ENCODE assay signal across 15 cellular contexts in genomic region chr4:98946359-98946758, GRCh38. TPM values are rescaled to one million over a fixed set of nuclear protein-coding genes. Genes with fewer than 3 reads are reported as not detected.
DNase-seq lines count a peak whose midpoint lies in the region; ATAC-seq and TF ChIP-seq lines count a peak whose summit lies in the region.
"Had no signal": no experiment of that assay in that cellular context is flagged by ENCODE, and none has a peak within 500 bp of the region (broad histone marks: within the 10 kb centered on the region; RNA-seq: fewer than 3 reads in every experiment).

No MANE protein-coding gene starts in this region.

- POLR2A ChIA-PET in PC-3 (lab: Charles Lee; ENCODE audit: unreplicated experiment): interaction anchor here (0.7 kb wide), 2 partner anchors 29 to 917 kb away, joined by 3 to 5 read pairs; no protein-coding TSS in a partner anchor

- H4K20me1 ChIP-seq in GM23248 (ENCODE audit: insufficient read depth) (no peaks in the 10 kb centered on the region), PC-3 (ENCODE audit: low read length) (no peaks in the 10 kb centered on the region), smooth muscle cell (ENCODE audit: low read depth) (no peaks in the 10 kb centered on the region)

- TF ChIP-seq POLR2A in vagina (IDR thresholded peaks at IDR 0.05): no peak

- H3F3A ChIP-seq in GM23248 (ENCODE audit: insufficient read depth) (0 out of 2 replicates have a peak, but pooled peaks cover 5% of the 10 kb centered on the region), PC-3 (ENCODE audit: low read length, unreplicated experiment) (no peaks in the 10 kb centered on the region), smooth muscle cell (ENCODE audit: low read depth) (no peaks in the 10 kb centered on the region)

- TF ChIP-seq CTCF in PC-3 (conservative IDR thresholded peaks at IDR 0.05; ENCODE audit: low read depth, low read length): no peak
- no peak for TF ChIP-seq CTCF in epithelial cell of esophagus (IDR thresholded peaks at IDR 0.05; ENCODE audit: insufficient read depth, low read depth, low read length, missing control alignments)
- no peak for TF ChIP-seq CTCF in smooth muscle cell (IDR thresholded peaks at IDR 0.05; ENCODE audit: borderline replicate concordance, insufficient read depth, poor library complexity, severe bottlenecking)
- no peak for TF ChIP-seq CTCF in vagina (IDR thresholded peaks at IDR 0.05)

- H3K4me1 ChIP-seq in GM23248 (ENCODE audit: insufficient read depth): no peaks in the 10 kb centered on the region
- H3K4me1 ChIP-seq in PC-3 (ENCODE audit: insufficient read depth, low read length): peaks cover 14% of the 10 kb centered on the region
- no peaks in the 10 kb centered on the region for H3K4me1 ChIP-seq in smooth muscle cell (ENCODE audit: low read depth)
- H3K4me1 ChIP-seq in vagina: no peaks in the 10 kb centered on the region
- H3K4me1 ChIP-seq: BE2C, HAP-1, Peyer's patch had no signal

- H3K36me3 ChIP-seq in GM23248 (ENCODE audit: low read depth): no peaks in the 10 kb centered on the region
- H3K36me3 ChIP-seq in PC-3 (ENCODE audit: low read depth, low read length): no peaks in the 10 kb centered on the region
- H3K36me3 ChIP-seq in smooth muscle cell (ENCODE audit: low read depth): no peaks in the 10 kb centered on the region
- no peaks in the 10 kb centered on the region for H3K36me3 ChIP-seq in vagina
- H3K36me3 ChIP-seq: BE2C, HAP-1, Peyer's patch had no signal

- in situ Hi-C loops in GM23248 (cut with MboI): no loop called here

- H3K27me3 ChIP-seq in GM23248 (replicated peaks; ENCODE audit: insufficient read depth) (no peaks in the 10 kb centered on the region), PC-3 (ENCODE audit: low read length) (no peaks in the 10 kb centered on the region), smooth muscle cell (ENCODE audit: low read depth) (no peaks in the 10 kb centered on the region), vagina (no peaks in the 10 kb centered on the region)
- H3K27me3 ChIP-seq: BE2C, Peyer's patch had no signal

- no peak overlapping the region for H3K27ac ChIP-seq in GM23248
- H3K27ac ChIP-seq in PC-3 (ENCODE audit: low read length): no peak overlapping the region
- no peak overlapping the region for H3K27ac ChIP-seq in smooth muscle cell (ENCODE audit: low read depth)
- no peak overlapping the region for H3K27ac ChIP-seq in vagina
- H3K27ac ChIP-seq: Peyer's patch had no signal

- H3K9ac ChIP-seq in GM23248 (no peak overlapping the region), PC-3 (ENCODE audit: low read length) (no peak overlapping the region), smooth muscle cell (ENCODE audit: low read depth) (no peak overlapping the region)

- peak; percentile 13 for DNase-seq in GM23248
- peak; percentile 56 for DNase-seq in PC-3
- peak; percentile 35 for DNase-seq in epithelial cell of esophagus (ENCODE audit: low read depth)
- DNase-seq in smooth muscle cell (lab: John Stamatoyannopoulos, UW; ENCODE audit: unreplicated experiment): no peak
- no peak for DNase-seq in activated gamma-delta T cell treated with Interleukin-2 at 50 U/mL for 16 hours
- no peak for DNase-seq in vagina (ENCODE audit: extremely low spot score in 2 of 2)
- DNase-seq: BE2C; CD4-positive, alpha-beta memory T cell; DND-41; NCI-H1048; Peyer's patch; Right ventricle myocardium superior had no signal

- H3K4me2 ChIP-seq in GM23248 (ENCODE audit: unreplicated experiment) (no peak overlapping the region), PC-3 (ENCODE audit: low read length) (peak overlapping the region; percentile 6; the same call in 1 of the 2 replicates), smooth muscle cell (no peak overlapping the region)

- BruUV-seq in PC-3 (replicated peaks; lab: Mats Ljungman, UMichigan): no TSS peak

- no peaks in the 10 kb centered on the region for H3K79me2 ChIP-seq in GM23248 (ENCODE audit: insufficient read depth)
- H3K79me2 ChIP-seq in PC-3 (ENCODE audit: low read length): no peaks in the 10 kb centered on the region
- H3K79me2 ChIP-seq in smooth muscle cell (ENCODE audit: low read depth): no peaks in the 10 kb centered on the region

- ATAC-seq in PC-3 (peak; percentile 90), HG03469 (IDR thresholded peaks at IDR 0.05; ENCODE audit: unreplicated experiment) (no peak)
- ATAC-seq: SK-N-SH treated with all-trans-retinoic acid at 6 μM for 48 hours had no signal

- H3K9me3 ChIP-seq in GM23248 (ENCODE audit: low read depth): no peaks in the 10 kb centered on the region
- H3K9me3 ChIP-seq in PC-3 (ENCODE audit: low read length): no peaks in the 10 kb centered on the region
- no peaks in the 10 kb centered on the region for H3K9me3 ChIP-seq in smooth muscle cell (replicated peaks; ENCODE audit: low read depth)
- H3K9me3 ChIP-seq in vagina: no peaks in the 10 kb centered on the region
- H3K9me3 ChIP-seq: BE2C, HAP-1, Peyer's patch had no signal

- peak overlapping the region; percentile 64 for H2AFZ ChIP-seq in GM23248
- H2AFZ ChIP-seq in PC-3 (ENCODE audit: low read length): peak overlapping the region; percentile 13; the same call in 1 of the 2 replicates
- peak overlapping the region; percentile 28 for H2AFZ ChIP-seq in smooth muscle cell (ENCODE audit: low read depth)

- no peak overlapping the region for H3K4me3 ChIP-seq in GM23248
- no peak overlapping the region for H3K4me3 ChIP-seq in PC-3 (ENCODE audit: low read length)
- no peak overlapping the region for H3K4me3 ChIP-seq in epithelial cell of esophagus (ENCODE audit: low read length)
- H3K4me3 ChIP-seq in smooth muscle cell: no peak overlapping the region
- no peak overlapping the region for H3K4me3 ChIP-seq in vagina
- H3K4me3 ChIP-seq: HAP-1, Peyer's patch had no signal

- intact Hi-C loops in PC-3 (cut with micrococcal nuclease) (no loop called here), vagina (cut with DNase I) (no loop called here)

- whole genome bisulfite sequencing in GM23248 (ENCODE audit: low coverage in 1 of 2, low lambda C conversion rate in 2 of 2, missing lambda C conversion rate in 2 of 2), 2 experiments: 94 to 100% methylated on average over 1 of the region's 1 CpG
- WGBS in smooth muscle cell (ENCODE audit: low lambda C conversion rate): 85% methylated on average over 1 of the region's 1 CpG

- CTCF ChIA-PET in PC-3 (lab: Charles Lee): no interaction called here

- H3K9me2 ChIP-seq in GM23248 (ENCODE audit: insufficient read depth): no peaks in the 10 kb centered on the region
- no peaks in the 10 kb centered on the region for H3K9me2 ChIP-seq in PC-3 (replicated peaks; ENCODE audit: low read length)

RNA-seq across cellular contexts. Expression of gene EIF4E, which starts 17.4 kb away (rescaled TPM):
- 133 and 135 TPM in 2 replicates for total RNA-seq in GM23248 (2014; rRNA removed; shearing (Covaris generic))
- 105 and 113 TPM in 2 replicates for polyA plus RNA-seq in GM23248 (2016; fragmentation: Nextera tagmentation; extraction: Ambion mirVana)
- 110 and 134 TPM in 2 replicates for total RNA-seq in PC-3 (2014; rRNA removed)
- total RNA-seq in smooth muscle cell: 135 and 136 TPM in 2 replicates
- polyA plus RNA-seq in smooth muscle cell: 110 and 113 TPM in 2 replicates
- total RNA-seq in vagina: 61.6 TPM

RNA-seq across cellular contexts. Expression of gene METAP1, which starts 49.2 kb away (rescaled TPM):
- total RNA-seq in GM23248 (2014; rRNA removed; shearing (Covaris generic)): 43.4 and 59.2 TPM in 2 replicates
- polyA plus RNA-seq in GM23248 (2016; fragmentation: Nextera tagmentation; extraction: Ambion mirVana) (33.3 and 35.9 TPM in 2 replicates), smooth muscle cell (19.1 and 33.0 TPM in 2 replicates)
- total RNA-seq in PC-3 (2014; rRNA removed) (53.9 and 54.8 TPM in 2 replicates), smooth muscle cell (57.9 and 73.3 TPM in 2 replicates), vagina (32.4 TPM)

Comparison
In these comparisons a context has a peak if more than half of its experiments do, and no peak if none do; other contexts are left out.
1. DNase-seq: peak in GM23248 (single experiment), PC-3 (single experiment) and epithelial cell of esophagus (single experiment); none in smooth muscle cell (single experiment), activated gamma-delta T cell treated with Interleukin-2 at 50 U/mL for 16 hours (single experiment) and vagina (0 of 2).
2. H2AFZ ChIP-seq: peak in every context shown above with its lines; median percentile 64 in GM23248; 28 in smooth muscle cell; 13 in PC-3.